ENCODE assay signal across 15 cellular contexts in genomic region chrX:154302998-154303397, GRCh38. TPM values are rescaled to one million over a fixed set of nuclear protein-coding genes. Genes with fewer than 3 reads are reported as not detected.
"Had no signal": no experiment of that assay in that cellular context is flagged by ENCODE, and none has a peak within 500 bp of the region (broad histone marks: within the 10 kb centered on the region; RNA-seq: fewer than 3 reads in every experiment).

No MANE protein-coding gene starts in this region.

RNA-seq across cellular contexts. Expression of gene TKTL1, which starts 7.4 kb away (rescaled TPM):
- total RNA-seq: stomach, tibial nerve, transverse colon, upper lobe of right lung, ureter, vagina had no signal
- polyA plus RNA-seq: stomach had no signal

RNA-seq across cellular contexts. Expression of gene TEX28, which starts 8.1 kb away (rescaled TPM):
- total RNA-seq: stomach, subcutaneous adipose tissue, temporal lobe, thoracic aorta, thyroid gland, tibial nerve, transverse colon, upper lobe of left lung, upper lobe of right lung, ureter, urinary bladder, uterus, vagina had no signal
- polyA plus RNA-seq: stomach, urinary bladder had no signal

RNA-seq across cellular contexts. Expression of gene OPN1MW3, which starts 45.6 kb away (rescaled TPM):
- total RNA-seq: stomach, subcutaneous adipose tissue, suprapubic skin, temporal lobe, testis, thoracic aorta, thyroid gland, tibial nerve, transverse colon, upper lobe of left lung, upper lobe of right lung, ureter, urinary bladder, uterus, vagina had no signal
- polyA plus RNA-seq: stomach, urinary bladder had no signal
